In the genomic region with DNA sequence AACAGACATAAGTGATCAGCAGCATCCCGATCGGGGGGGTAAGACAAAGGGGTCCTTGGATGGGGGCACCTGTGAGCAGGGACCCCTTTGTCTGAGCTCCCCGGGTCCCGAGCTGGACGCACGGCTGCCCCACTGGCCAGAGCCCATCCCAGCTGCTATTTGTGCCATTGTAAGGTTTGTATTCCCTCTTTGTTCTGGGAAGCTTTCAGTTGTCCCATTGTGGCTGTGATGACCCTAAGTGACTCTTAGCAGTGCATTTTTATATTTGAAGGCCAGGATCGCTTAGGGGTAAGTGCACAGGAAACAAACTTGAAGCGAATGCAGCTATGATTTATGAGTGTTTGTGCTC, we compare ENCODE assay signal across 15 cellular contexts.
DNase-seq lines count a peak whose midpoint lies in the region; ATAC-seq and TF ChIP-seq lines count a peak whose summit lies in the region.
"Had no signal": no experiment of that assay in that cellular context is flagged by ENCODE, and none has a peak within 500 bp of the region (broad histone marks: within the 10 kb centered on the region; RNA-seq: fewer than 3 reads in every experiment).

No MANE protein-coding gene starts in this region.

- no peaks in the 10 kb centered on the region for H3K9me3 ChIP-seq in CD4-positive, CD25-positive, alpha-beta regulatory T cell (ENCODE audit: control insufficient read depth in 2 of 2, low read length in 2 of 2)
- H3K9me3 ChIP-seq in Panc1 (ENCODE audit: control insufficient read depth, insufficient read depth, low read depth, low read length): no peaks in the 10 kb centered on the region
- H3K9me3 ChIP-seq: esophagus squamous epithelium had no signal

- peaks cover 18% of the 10 kb centered on the region for H3K36me3 ChIP-seq in CD4-positive, CD25-positive, alpha-beta regulatory T cell (ENCODE audit: control insufficient read depth, insufficient read depth, low read length)
- H3K36me3 ChIP-seq in Panc1 (ENCODE audit: control insufficient read depth, insufficient read depth, low read length): no peaks in the 10 kb centered on the region

- BruUV-seq in Panc1 (replicated peaks; lab: Mats Ljungman, UMichigan): no TSS peak

- no peak for ATAC-seq in CD4-positive, CD25-positive, alpha-beta regulatory T cell (ENCODE audit: low read depth in 2 of 2)
- ATAC-seq in Panc1 (no peak), GM21528 (IDR thresholded peaks at IDR 0.05; ENCODE audit: low FRiP score, unreplicated experiment) (no peak), HG02970 (IDR thresholded peaks at IDR 0.05; ENCODE audit: low FRiP score, unreplicated experiment) (no peak)

- POLR2A ChIA-PET in Panc1 (lab: Charles Lee): no interaction called here

- peak overlapping the region; percentile 91 for H3K27ac ChIP-seq in CD4-positive, CD25-positive, alpha-beta regulatory T cell (ENCODE audit: insufficient read depth, low read length, poor library complexity, severe bottlenecking)
- peak overlapping the region; percentile 52; the same call in 1 of the 2 replicates for H3K27ac ChIP-seq in Panc1 (ENCODE audit: low read length)

- no peaks in the 10 kb centered on the region for H3K27me3 Mint-ChIP-seq in CD4-positive, CD25-positive, alpha-beta regulatory T cell
- peaks cover 17% of the 10 kb centered on the region for H3K27me3 Mint-ChIP-seq in glutamatergic neuron (ENCODE audit: unreplicated experiment)
- H3K27me3 Mint-ChIP-seq: progenitor cell of endocrine pancreas had no signal

- peak overlapping the region; percentile 85 to 98 (median 91) for H3K27ac Mint-ChIP-seq in CD4-positive, CD25-positive, alpha-beta regulatory T cell
- peak overlapping the region; percentile 38 for H3K27ac Mint-ChIP-seq in glutamatergic neuron (ENCODE audit: unreplicated experiment)
- H3K27ac Mint-ChIP-seq: activated naive CD4-positive, alpha-beta T cell treated with anti-CD3 and anti-CD28 coated beads for 36 hours; progenitor cell of endocrine pancreas had no signal

- H3K36me3 Mint-ChIP-seq in CD4-positive, CD25-positive, alpha-beta regulatory T cell: peaks cover 24% of the 10 kb centered on the region
- H3K36me3 Mint-ChIP-seq in glutamatergic neuron (ENCODE audit: unreplicated experiment): no peaks in the 10 kb centered on the region

- H3K4me1 ChIP-seq in CD4-positive, CD25-positive, alpha-beta regulatory T cell (ENCODE audit: control insufficient read depth, insufficient read depth, low read length, poor library complexity, severe bottlenecking): peaks cover 52% of the 10 kb centered on the region
- H3K4me1 ChIP-seq in Panc1 (ENCODE audit: control insufficient read depth, insufficient read depth, low read length): peaks cover 44% of the 10 kb centered on the region

- H3K4me3 ChIP-seq in CD4-positive, CD25-positive, alpha-beta regulatory T cell (ENCODE audit: low read depth, low read length): no peak overlapping the region
- no peak overlapping the region for H3K4me3 ChIP-seq in Panc1 (ENCODE audit: low read depth in 2 of 2, low read length in 2 of 2)
- H3K4me3 ChIP-seq: esophagus squamous epithelium, lung had no signal

- H3K27me3 ChIP-seq in CD4-positive, CD25-positive, alpha-beta regulatory T cell (ENCODE audit: control insufficient read depth, insufficient read depth, low read length): no peaks in the 10 kb centered on the region
- no peaks in the 10 kb centered on the region for H3K27me3 ChIP-seq in Panc1 (ENCODE audit: control insufficient read depth, insufficient read depth, low read length)
- H3K27me3 ChIP-seq: esophagus squamous epithelium had no signal

- in situ Hi-C loops in Panc1 (cut with HindIII; ENCODE audit: low pct_unique_long_range_greater_than_20kb, low sequenced_read_pairs): no loop called here

- peak overlapping the region in 2 of 4 donors; percentile 4 to 74 for H3K4me3 Mint-ChIP-seq in CD4-positive, CD25-positive, alpha-beta regulatory T cell
- no peak overlapping the region for H3K4me3 Mint-ChIP-seq in glutamatergic neuron (ENCODE audit: unreplicated experiment)
- H3K4me3 Mint-ChIP-seq: activated naive CD4-positive, alpha-beta T cell treated with anti-CD3 and anti-CD28 coated beads for 36 hours had no signal

- H3K4me1 Mint-ChIP-seq in CD4-positive, CD25-positive, alpha-beta regulatory T cell: peaks cover 15 to 73% (median 48%) of the 10 kb centered on the region in 4 donors
- H3K4me1 Mint-ChIP-seq in glutamatergic neuron (ENCODE audit: low read depth, unreplicated experiment): peaks cover 55% of the 10 kb centered on the region

- H3K9me3 Mint-ChIP-seq in CD4-positive, CD25-positive, alpha-beta regulatory T cell: no peaks in the 10 kb centered on the region
- H3K9me3 Mint-ChIP-seq in glutamatergic neuron (ENCODE audit: unreplicated experiment): peaks cover 25% of the 10 kb centered on the region
- H3K9me3 Mint-ChIP-seq: activated naive CD4-positive, alpha-beta T cell treated with anti-CD3 and anti-CD28 coated beads for 36 hours had no signal

- TF ChIP-seq CTCF in Panc1 (IDR thresholded peaks at IDR 0.05) (no peak), glutamatergic neuron (IDR thresholded peaks at IDR 0.05; ENCODE audit: partially characterized antibody, unreplicated experiment) (no peak)

- CTCF ChIA-PET in Panc1 (lab: Charles Lee): interaction anchor here (0.7 kb wide), 1 partner anchor 228 kb away, joined by 3 read pairs; no protein-coding TSS in a partner anchor

- intact Hi-C loops in Panc1 (cut with micrococcal nuclease; ENCODE audit: unreplicated experiment): no loop called here

- no peak for DNase-seq in CD4-positive, CD25-positive, alpha-beta regulatory T cell
- DNase-seq in Panc1 (ENCODE audit: low read depth, low spot score) (no peak), glutamatergic neuron (no peak), putamen (ENCODE audit: low spot score) (peak; percentile 92), AG20443 (ENCODE audit: low spot score) (no peak)
- DNase-seq in activated effector memory CD4-positive, alpha-beta T cell treated with anti-CD3 and anti-CD28 coated beads, Interleukin-2, amount 50 U/mL, for 16 hours: no peak
- DNase-seq: activated CD4-positive, alpha-beta T cell treated with anti-CD3 and anti-CD28 coated beads, Interleukin-2, amount 50 U/mL, for 1 hour; activated naive CD4-positive, alpha-beta T cell treated with anti-CD3 and anti-CD28 coated beads for 36 hours; esophagus squamous epithelium; stimulated activated CD4-positive, alpha-beta T cell treated with anti-CD3 and anti-CD28 coated beads, Interleukin-4, amount 100 ng/mL, for 1 hour; stimulated activated naive CD4-positive, alpha-beta T cell treated with Interleukin-2 at 50 U/mL for 16 hours had no signal
